In the genomic region with DNA sequence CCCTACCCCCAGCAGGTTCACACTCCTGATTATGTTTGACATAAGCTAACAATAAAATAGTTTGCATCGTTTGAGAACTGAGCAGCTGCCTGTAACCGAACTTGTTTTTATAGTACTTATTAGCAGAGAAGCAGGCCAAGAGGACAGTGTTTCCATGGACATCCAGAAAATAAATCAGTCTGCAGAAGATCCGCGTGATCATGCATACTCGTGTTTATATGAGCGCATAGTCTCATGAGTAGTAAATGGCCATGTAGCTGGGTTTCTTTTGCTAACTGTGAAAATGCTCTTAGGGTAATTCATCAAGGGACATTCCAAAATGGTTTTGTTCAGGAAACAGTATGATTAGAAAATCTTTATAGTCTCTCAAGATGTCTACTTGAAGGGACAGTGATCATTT, we compare ENCODE assay signal across 32 cellular contexts.
"Had no signal": no experiment of that assay in that cellular context is flagged by ENCODE, and none has a peak within 500 bp of the region (broad histone marks: within the 10 kb centered on the region; RNA-seq: fewer than 3 reads in every experiment).

No MANE protein-coding gene starts in this region.

- H3K9ac ChIP-seq: SK-N-SH had no signal

- H3K36me3 Mint-ChIP-seq: activated CD4-positive, alpha-beta memory T cell treated with anti-CD3 and anti-CD28 coated beads for 36 hours; activated CD8-positive, alpha-beta memory T cell treated with anti-CD3 and anti-CD28 coated beads, Interleukin-2, amount 10 ng/mL, durations not matched to agents 7 days and 5 days; activated naive CD8-positive, alpha-beta T cell treated with anti-CD3 and anti-CD28 coated beads, Interleukin-2, amount 10 ng/mL, durations not matched to agents 7 days and 5 days had no signal

- DNase-seq: activated CD4-positive, alpha-beta memory T cell treated with anti-CD3 and anti-CD28 coated beads for 36 hours; activated CD4-positive, alpha-beta T cell treated with anti-CD3 and anti-CD28 coated beads for 36 hours; activated CD4-positive, alpha-beta T cell treated with anti-CD3 and anti-CD28 coated beads, Interleukin-2, amount 10 ng/mL, durations not matched to agents 7 days and 5 days; activated CD8-positive, alpha-beta memory T cell treated with anti-CD3 and anti-CD28 coated beads, Interleukin-2, amount 10 ng/mL, durations not matched to agents 7 days and 5 days; activated CD8-positive, alpha-beta memory T cell treated with anti-CD3 and anti-CD28 coated beads, Interleukin-2, amount 50 U/mL, for 48 hours; activated effector memory CD4-positive, alpha-beta T cell treated with Interleukin-2 at 50 U/mL for 16 hours; activated naive CD4-positive, alpha-beta T cell treated with anti-CD3 and anti-CD28 coated beads, Interleukin-2, amount 50 U/mL, for 16 hours; activated naive CD8-positive, alpha-beta T cell treated with anti-CD3 and anti-CD28 coated beads, Interleukin-2, amount 10 ng/mL, durations not matched to agents 7 days and 5 days; activated T-cell treated with anti-CD3 and anti-CD28 coated beads, Interleukin-2, amount 50 U/mL, for 48 hours; amygdala; Kasumi-1; KG1; MG63; NCI-H1048; NCI-H1105 treated with DMSO at 0.1 percent for 48 hours; NCI-H1436; NCI-H1694; NCI-H1930; NCI-H345; NK-92 treated with Interleukin-12 subunit alpha and Interleukin-12 subunit beta, amount 100 ng/mL, for 24 hours; PC-3; Peyer's patch; RPMI8226; SHP77 treated with DMSO at 0.1 percent for 48 hours; SK-N-SH had no signal

- H3K27me3 Mint-ChIP-seq: activated CD4-positive, alpha-beta T cell treated with anti-CD3 and anti-CD28 coated beads for 36 hours; activated CD4-positive, alpha-beta T cell treated with anti-CD3 and anti-CD28 coated beads, Interleukin-2, amount 10 ng/mL, durations not matched to agents 7 days and 5 days; activated naive CD8-positive, alpha-beta T cell treated with anti-CD3 and anti-CD28 coated beads, Interleukin-2, amount 10 ng/mL, durations not matched to agents 7 days and 5 days had no signal

- H3K4me1 Mint-ChIP-seq: activated CD4-positive, alpha-beta T cell treated with anti-CD3 and anti-CD28 coated beads for 36 hours; activated CD4-positive, alpha-beta T cell treated with anti-CD3 and anti-CD28 coated beads, Interleukin-2, amount 10 ng/mL, durations not matched to agents 7 days and 5 days; activated CD8-positive, alpha-beta memory T cell treated with anti-CD3 and anti-CD28 coated beads, Interleukin-2, amount 10 ng/mL, durations not matched to agents 7 days and 5 days; activated naive CD8-positive, alpha-beta T cell treated with anti-CD3 and anti-CD28 coated beads, Interleukin-2, amount 10 ng/mL, durations not matched to agents 7 days and 5 days; central memory CD8-positive, alpha-beta T cell had no signal

- H3K4me3 Mint-ChIP-seq: activated CD4-positive, alpha-beta memory T cell treated with anti-CD3 and anti-CD28 coated beads for 36 hours; activated CD4-positive, alpha-beta T cell treated with anti-CD3 and anti-CD28 coated beads for 36 hours; activated CD4-positive, alpha-beta T cell treated with anti-CD3 and anti-CD28 coated beads, Interleukin-2, amount 10 ng/mL, durations not matched to agents 7 days and 5 days; activated CD8-positive, alpha-beta memory T cell treated with anti-CD3 and anti-CD28 coated beads, Interleukin-2, amount 10 ng/mL, durations not matched to agents 7 days and 5 days; activated naive CD8-positive, alpha-beta T cell treated with anti-CD3 and anti-CD28 coated beads, Interleukin-2, amount 10 ng/mL, durations not matched to agents 7 days and 5 days; central memory CD8-positive, alpha-beta T cell; T-helper 1 cell treated with Interleukin-12 subunit alpha and Interleukin-12 subunit beta and Interleukin-4 antibody, amounts not matched to agents 30 μg/mL and 1 μg/mL, for 36 hours; T-helper 2 cell treated with Interferon-gamma antibody and Interleukin-4, amounts not matched to agents 5 μg/mL and 100 μg/mL, for 36 hours had no signal

- H3K9me3 ChIP-seq: ascending aorta, MG63, Peyer's patch, SJSA1, SK-N-SH had no signal

- H3K27ac ChIP-seq: ascending aorta, cardiac muscle cell, Peyer's patch, SJSA1 had no signal

- H3K27me3 ChIP-seq: ascending aorta, cardiac muscle cell, MG63, Peyer's patch, SJSA1 had no signal

- H3K27ac Mint-ChIP-seq: activated CD4-positive, alpha-beta memory T cell treated with anti-CD3 and anti-CD28 coated beads for 36 hours; activated CD4-positive, alpha-beta T cell treated with anti-CD3 and anti-CD28 coated beads for 36 hours; activated CD4-positive, alpha-beta T cell treated with anti-CD3 and anti-CD28 coated beads, Interleukin-2, amount 10 ng/mL, durations not matched to agents 7 days and 5 days; activated CD8-positive, alpha-beta memory T cell treated with anti-CD3 and anti-CD28 coated beads, Interleukin-2, amount 10 ng/mL, durations not matched to agents 7 days and 5 days; activated naive CD8-positive, alpha-beta T cell treated with anti-CD3 and anti-CD28 coated beads, Interleukin-2, amount 10 ng/mL, durations not matched to agents 7 days and 5 days; T-helper 1 cell treated with Interleukin-12 subunit alpha and Interleukin-12 subunit beta and Interleukin-4 antibody, amounts not matched to agents 30 μg/mL and 1 μg/mL, for 36 hours; T-helper 2 cell treated with Interferon-gamma antibody and Interleukin-4, amounts not matched to agents 5 μg/mL and 100 μg/mL, for 36 hours had no signal

- H3K36me3 ChIP-seq: ascending aorta, cardiac muscle cell, MG63, Peyer's patch had no signal

- H3K4me3 ChIP-seq: ascending aorta, cardiac muscle cell, MG63, Peyer's patch, SJSA1 had no signal

- ATAC-seq: activated CD4-positive, alpha-beta T cell treated with anti-CD3 and anti-CD28 coated beads for 36 hours; activated CD4-positive, CD25-positive, alpha-beta regulatory T cell treated with anti-CD3 and anti-CD28 coated beads, Interleukin-2, amount 50 U/mL, for 24 hours; activated CD8-positive, alpha-beta memory T cell treated with anti-CD3 and anti-CD28 coated beads, Interleukin-2, amount 10 ng/mL, durations not matched to agents 7 days and 5 days; PC-3 had no signal

- H3K9me3 Mint-ChIP-seq: activated CD4-positive, alpha-beta memory T cell treated with anti-CD3 and anti-CD28 coated beads for 36 hours; activated CD4-positive, alpha-beta T cell treated with anti-CD3 and anti-CD28 coated beads, Interleukin-2, amount 10 ng/mL, durations not matched to agents 7 days and 5 days; activated naive CD8-positive, alpha-beta T cell treated with anti-CD3 and anti-CD28 coated beads, Interleukin-2, amount 10 ng/mL, durations not matched to agents 7 days and 5 days; central memory CD8-positive, alpha-beta T cell; T-helper 1 cell treated with Interleukin-12 subunit alpha and Interleukin-12 subunit beta and Interleukin-4 antibody, amounts not matched to agents 30 μg/mL and 1 μg/mL, for 36 hours; T-helper 2 cell treated with Interferon-gamma antibody and Interleukin-4, amounts not matched to agents 5 μg/mL and 100 μg/mL, for 36 hours had no signal

- H3K4me1 ChIP-seq: ascending aorta, Peyer's patch, SJSA1 had no signal
